ENCODE assay signal across 1 cellular context in the genomic region with DNA sequence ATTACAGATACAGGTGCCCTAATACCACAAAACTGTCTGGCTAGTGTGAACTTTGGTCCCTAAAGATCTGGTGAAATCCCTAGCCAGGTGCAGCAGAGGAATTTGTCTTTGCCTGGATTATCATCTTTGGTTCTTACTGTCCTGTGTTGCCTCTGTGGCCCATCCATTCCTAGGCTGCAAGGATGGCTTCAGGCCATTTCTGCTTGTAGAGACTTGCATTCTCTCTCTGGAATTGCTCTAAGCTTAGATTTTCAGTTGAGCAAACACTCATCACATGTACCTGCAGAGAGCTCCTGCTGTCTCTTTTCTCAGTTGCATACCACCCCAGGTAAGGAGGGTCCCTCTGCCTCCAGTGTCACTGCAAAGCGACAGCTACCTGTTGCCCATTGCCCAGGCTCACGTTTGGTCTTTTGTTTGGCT.
TF ChIP-seq lines count a peak whose summit lies in the region.

No MANE protein-coding gene starts in this region.

TF ChIP-seq in GM23338, 12 proteins besides CTCF, POLR2A, EP300 and RAD21 (continued from another document):
- TF ChIP-seq, protein P1, sequence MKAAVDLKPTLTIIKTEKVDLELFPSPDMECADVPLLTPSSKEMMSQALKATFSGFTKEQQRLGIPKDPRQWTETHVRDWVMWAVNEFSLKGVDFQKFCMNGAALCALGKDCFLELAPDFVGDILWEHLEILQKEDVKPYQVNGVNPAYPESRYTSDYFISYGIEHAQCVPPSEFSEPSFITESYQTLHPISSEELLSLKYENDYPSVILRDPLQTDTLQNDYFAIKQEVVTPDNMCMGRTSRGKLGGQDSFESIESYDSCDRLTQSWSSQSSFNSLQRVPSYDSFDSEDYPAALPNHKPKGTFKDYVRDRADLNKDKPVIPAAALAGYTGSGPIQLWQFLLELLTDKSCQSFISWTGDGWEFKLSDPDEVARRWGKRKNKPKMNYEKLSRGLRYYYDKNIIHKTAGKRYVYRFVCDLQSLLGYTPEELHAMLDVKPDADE (IDR thresholded peaks at IDR 0.05): no peak
- TF ChIP-seq NANOG (IDR thresholded peaks at IDR 0.05; ENCODE audit: borderline replicate concordance) (no peak), STAT1 (IDR thresholded peaks at IDR 0.05; ENCODE audit: unreplicated experiment) (no peak), ZNF331 (CRISPR knock-in tag; IDR thresholded peaks at IDR 0.05; ENCODE audit: low read depth) (no peak), CREB1 (CRISPR knock-in tag; IDR thresholded peaks at IDR 0.05; ENCODE audit: low read depth) (no peak), ZNF114 (CRISPR knock-in tag; IDR thresholded peaks at IDR 0.05) (no peak), EZH2phosphoT487 (IDR thresholded peaks at IDR 0.05; ENCODE audit: unreplicated experiment) (no peak), JUNB (IDR thresholded peaks at IDR 0.05; ENCODE audit: unreplicated experiment) (no peak), POLR2AphosphoS5 (IDR thresholded peaks at IDR 0.05; ENCODE audit: low read depth) (no peak)
- TF ChIP-seq, protein P2, sequence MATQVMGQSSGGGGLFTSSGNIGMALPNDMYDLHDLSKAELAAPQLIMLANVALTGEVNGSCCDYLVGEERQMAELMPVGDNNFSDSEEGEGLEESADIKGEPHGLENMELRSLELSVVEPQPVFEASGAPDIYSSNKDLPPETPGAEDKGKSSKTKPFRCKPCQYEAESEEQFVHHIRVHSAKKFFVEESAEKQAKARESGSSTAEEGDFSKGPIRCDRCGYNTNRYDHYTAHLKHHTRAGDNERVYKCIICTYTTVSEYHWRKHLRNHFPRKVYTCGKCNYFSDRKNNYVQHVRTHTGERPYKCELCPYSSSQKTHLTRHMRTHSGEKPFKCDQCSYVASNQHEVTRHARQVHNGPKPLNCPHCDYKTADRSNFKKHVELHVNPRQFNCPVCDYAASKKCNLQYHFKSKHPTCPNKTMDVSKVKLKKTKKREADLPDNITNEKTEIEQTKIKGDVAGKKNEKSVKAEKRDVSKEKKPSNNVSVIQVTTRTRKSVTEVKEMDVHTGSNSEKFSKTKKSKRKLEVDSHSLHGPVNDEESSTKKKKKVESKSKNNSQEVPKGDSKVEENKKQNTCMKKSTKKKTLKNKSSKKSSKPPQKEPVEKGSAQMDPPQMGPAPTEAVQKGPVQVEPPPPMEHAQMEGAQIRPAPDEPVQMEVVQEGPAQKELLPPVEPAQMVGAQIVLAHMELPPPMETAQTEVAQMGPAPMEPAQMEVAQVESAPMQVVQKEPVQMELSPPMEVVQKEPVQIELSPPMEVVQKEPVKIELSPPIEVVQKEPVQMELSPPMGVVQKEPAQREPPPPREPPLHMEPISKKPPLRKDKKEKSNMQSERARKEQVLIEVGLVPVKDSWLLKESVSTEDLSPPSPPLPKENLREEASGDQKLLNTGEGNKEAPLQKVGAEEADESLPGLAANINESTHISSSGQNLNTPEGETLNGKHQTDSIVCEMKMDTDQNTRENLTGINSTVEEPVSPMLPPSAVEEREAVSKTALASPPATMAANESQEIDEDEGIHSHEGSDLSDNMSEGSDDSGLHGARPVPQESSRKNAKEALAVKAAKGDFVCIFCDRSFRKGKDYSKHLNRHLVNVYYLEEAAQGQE (IDR thresholded peaks at IDR 0.05; ENCODE audit: unreplicated experiment): no peak
- TF ChIP-seq, protein P3, sequence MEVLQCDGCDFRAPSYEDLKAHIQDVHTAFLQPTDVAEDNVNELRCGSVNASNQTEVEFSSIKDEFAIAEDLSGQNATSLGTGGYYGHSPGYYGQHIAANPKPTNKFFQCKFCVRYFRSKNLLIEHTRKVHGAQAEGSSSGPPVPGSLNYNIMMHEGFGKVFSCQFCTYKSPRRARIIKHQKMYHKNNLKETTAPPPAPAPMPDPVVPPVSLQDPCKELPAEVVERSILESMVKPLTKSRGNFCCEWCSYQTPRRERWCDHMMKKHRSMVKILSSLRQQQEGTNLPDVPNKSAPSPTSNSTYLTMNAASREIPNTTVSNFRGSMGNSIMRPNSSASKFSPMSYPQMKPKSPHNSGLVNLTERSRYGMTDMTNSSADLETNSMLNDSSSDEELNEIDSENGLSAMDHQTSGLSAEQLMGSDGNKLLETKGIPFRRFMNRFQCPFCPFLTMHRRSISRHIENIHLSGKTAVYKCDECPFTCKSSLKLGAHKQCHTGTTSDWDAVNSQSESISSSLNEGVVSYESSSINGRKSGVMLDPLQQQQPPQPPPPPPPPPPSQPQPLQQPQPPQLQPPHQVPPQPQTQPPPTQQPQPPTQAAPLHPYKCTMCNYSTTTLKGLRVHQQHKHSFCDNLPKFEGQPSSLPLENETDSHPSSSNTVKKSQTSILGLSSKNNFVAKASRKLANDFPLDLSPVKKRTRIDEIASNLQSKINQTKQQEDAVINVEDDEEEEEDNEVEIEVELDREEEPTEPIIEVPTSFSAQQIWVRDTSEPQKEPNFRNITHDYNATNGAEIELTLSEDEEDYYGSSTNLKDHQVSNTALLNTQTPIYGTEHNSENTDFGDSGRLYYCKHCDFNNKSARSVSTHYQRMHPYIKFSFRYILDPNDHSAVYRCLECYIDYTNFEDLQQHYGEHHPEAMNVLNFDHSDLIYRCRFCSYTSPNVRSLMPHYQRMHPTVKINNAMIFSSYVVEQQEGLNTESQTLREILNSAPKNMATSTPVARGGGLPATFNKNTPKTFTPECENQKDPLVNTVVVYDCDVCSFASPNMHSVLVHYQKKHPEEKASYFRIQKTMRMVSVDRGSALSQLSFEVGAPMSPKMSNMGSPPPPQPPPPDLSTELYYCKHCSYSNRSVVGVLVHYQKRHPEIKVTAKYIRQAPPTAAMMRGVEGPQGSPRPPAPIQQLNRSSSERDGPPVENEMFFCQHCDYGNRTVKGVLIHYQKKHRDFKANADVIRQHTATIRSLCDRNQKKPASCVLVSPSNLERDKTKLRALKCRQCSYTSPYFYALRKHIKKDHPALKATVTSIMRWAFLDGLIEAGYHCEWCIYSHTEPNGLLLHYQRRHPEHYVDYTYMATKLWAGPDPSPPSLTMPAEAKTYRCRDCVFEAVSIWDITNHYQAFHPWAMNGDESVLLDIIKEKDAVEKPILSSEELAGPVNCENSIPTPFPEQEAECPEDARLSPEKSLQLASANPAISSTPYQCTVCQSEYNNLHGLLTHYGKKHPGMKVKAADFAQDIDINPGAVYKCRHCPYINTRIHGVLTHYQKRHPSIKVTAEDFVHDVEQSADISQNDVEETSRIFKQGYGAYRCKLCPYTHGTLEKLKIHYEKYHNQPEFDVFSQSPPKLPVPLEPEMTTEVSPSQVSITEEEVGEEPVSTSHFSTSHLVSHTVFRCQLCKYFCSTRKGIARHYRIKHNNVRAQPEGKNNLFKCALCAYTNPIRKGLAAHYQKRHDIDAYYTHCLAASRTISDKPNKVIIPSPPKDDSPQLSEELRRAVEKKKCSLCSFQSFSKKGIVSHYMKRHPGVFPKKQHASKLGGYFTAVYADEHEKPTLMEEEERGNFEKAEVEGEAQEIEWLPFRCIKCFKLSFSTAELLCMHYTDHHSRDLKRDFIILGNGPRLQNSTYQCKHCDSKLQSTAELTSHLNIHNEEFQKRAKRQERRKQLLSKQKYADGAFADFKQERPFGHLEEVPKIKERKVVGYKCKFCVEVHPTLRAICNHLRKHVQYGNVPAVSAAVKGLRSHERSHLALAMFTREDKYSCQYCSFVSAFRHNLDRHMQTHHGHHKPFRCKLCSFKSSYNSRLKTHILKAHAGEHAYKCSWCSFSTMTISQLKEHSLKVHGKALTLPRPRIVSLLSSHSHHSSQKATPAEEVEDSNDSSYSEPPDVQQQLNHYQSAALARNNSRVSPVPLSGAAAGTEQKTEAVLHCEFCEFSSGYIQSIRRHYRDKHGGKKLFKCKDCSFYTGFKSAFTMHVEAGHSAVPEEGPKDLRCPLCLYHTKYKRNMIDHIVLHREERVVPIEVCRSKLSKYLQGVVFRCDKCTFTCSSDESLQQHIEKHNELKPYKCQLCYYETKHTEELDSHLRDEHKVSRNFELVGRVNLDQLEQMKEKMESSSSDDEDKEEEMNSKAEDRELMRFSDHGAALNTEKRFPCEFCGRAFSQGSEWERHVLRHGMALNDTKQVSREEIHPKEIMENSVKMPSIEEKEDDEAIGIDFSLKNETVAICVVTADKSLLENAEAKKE (CRISPR knock-in tag; IDR thresholded peaks at IDR 0.05): no peak
